1 cellular context compared by ENCODE assay signal in genomic region chr2:89763581-89764485, GRCh38.
TF ChIP-seq lines count a peak whose summit lies in the region.

No MANE protein-coding gene starts in this region.

TF ChIP-seq in GM23338, 12 proteins besides CTCF, POLR2A, EP300 and RAD21 (continued from another document):
- no peak for TF ChIP-seq ZNF462 (CRISPR knock-in tag; IDR thresholded peaks at IDR 0.05)
- TF ChIP-seq STAT1 (IDR thresholded peaks at IDR 0.05; ENCODE audit: unreplicated experiment): no peak
- no peak for TF ChIP-seq POLR2AphosphoS5 (IDR thresholded peaks at IDR 0.05; ENCODE audit: low read depth)
- no peak for TF ChIP-seq REST (IDR thresholded peaks at IDR 0.05; ENCODE audit: unreplicated experiment)
